19 cellular contexts compared by ENCODE assay signal in the genomic region with DNA sequence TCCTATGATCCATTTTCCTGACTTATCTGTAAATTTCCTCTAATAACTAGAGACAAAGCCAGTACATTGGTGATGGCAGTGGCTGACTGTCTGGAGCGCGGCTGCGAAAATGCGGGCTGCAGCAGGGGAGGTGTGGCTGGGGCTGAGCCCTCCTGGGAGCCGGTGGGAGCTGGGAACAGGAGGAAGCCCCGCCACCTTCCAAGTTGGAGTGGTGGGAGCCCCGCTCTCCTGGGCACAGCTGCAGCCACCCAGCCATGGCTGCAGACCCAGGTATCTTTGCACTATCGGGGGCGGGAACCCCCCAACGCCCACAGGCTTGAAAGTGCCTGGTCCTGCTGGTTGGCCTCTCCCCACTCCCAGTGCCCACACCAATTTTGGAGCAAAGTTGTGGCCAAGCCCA.
DNase-seq lines count a peak whose midpoint lies in the region; ATAC-seq, FAIRE-seq and TF ChIP-seq lines count a peak whose summit lies in the region.
"Had no signal": no experiment of that assay in that cellular context is flagged by ENCODE, and none has a peak within 500 bp of the region (broad histone marks: within the 10 kb centered on the region; RNA-seq: fewer than 3 reads in every experiment).

No MANE protein-coding gene starts in this region.

- ATAC-seq in upper lobe of right lung (peak; percentile 9), GM21576 (IDR thresholded peaks at IDR 0.05; ENCODE audit: unreplicated experiment) (no peak), GM18517 (IDR thresholded peaks at IDR 0.05; ENCODE audit: unreplicated experiment) (no peak)

- intact Hi-C loops in upper lobe of right lung (cut with DNase I): no loop called here

- WGBS in H1 (ENCODE audit: extremely low coverage in 1 of 2, insufficient coverage in 1 of 2, insufficient read length in 1 of 2, insufficient replicate concordance in 2 of 2, low coverage in 1 of 2, low lambda C conversion rate in 2 of 2, missing lambda C conversion rate in 1 of 2), 2 experiments: 100% methylated on average over 5 of the region's 10 CpGs; no CpG with 5 or more reads in 1 of the 2 experiments
- WGBS in neuronal stem cell (ENCODE audit: extremely low coverage in 2 of 2, insufficient read length in 2 of 2, insufficient replicate concordance in 1 of 2), 2 donors: no CpG with 5 or more reads among the region's 10 CpGs

- H3K56ac ChIP-seq in H1 (replicated peaks; ENCODE audit: insufficient read length, low read depth, low read length): no peak overlapping the region

- H3K9ac ChIP-seq in H1 (replicated peaks in 1 of 4; ENCODE audit: extremely low read depth in 1 of 4, low read depth in 3 of 4, low read length in 3 of 4) (no peak overlapping the region), neuronal stem cell (ENCODE audit: low read depth, low read length, poor library complexity) (no peak overlapping the region)
- H3K9ac ChIP-seq: BLaER1 treated with 17β-estradiol and CSF1 and Interleukin-3, amounts not matched to agents 10 nM and 100 nM; GM23248; SK-N-SH had no signal

- H3K36me3 ChIP-seq in H7 (replicated peaks; ENCODE audit: control insufficient read depth, insufficient read depth, low read length): no peaks in the 10 kb centered on the region
- H3K36me3 ChIP-seq in H1 (ENCODE audit: control insufficient read depth in 2 of 4, insufficient read depth in 4 of 4, low read length in 3 of 4): no peaks in the 10 kb centered on the region
- no peaks in the 10 kb centered on the region for H3K36me3 ChIP-seq in neuronal stem cell (replicated peaks in 1 of 2; ENCODE audit: control insufficient read depth in 2 of 2, insufficient read depth in 2 of 2, low read length in 2 of 2)
- H3K36me3 ChIP-seq in upper lobe of right lung: no peaks in the 10 kb centered on the region
- H3K36me3 ChIP-seq: BLaER1 treated with 17β-estradiol and CSF1 and Interleukin-3, amounts not matched to agents 10 nM and 100 nM had no signal

- H4K8ac ChIP-seq in H1 (ENCODE audit: extremely low read depth, insufficient read depth, low read length) (no peak overlapping the region), neuronal stem cell (ENCODE audit: low read depth, low read length) (no peak overlapping the region)

- TF ChIP-seq EP300 in H1 (IDR thresholded peaks at IDR 0.05; ENCODE audit: borderline replicate concordance in 1 of 2, low read depth in 2 of 2, low read length in 2 of 2): no peak

- no peak overlapping the region for H3K27ac ChIP-seq in H1 (ENCODE audit: low read depth, low read length)
- H3K27ac ChIP-seq in neuronal stem cell (replicated peaks; ENCODE audit: low read length): no peak overlapping the region
- no peak overlapping the region for H3K27ac ChIP-seq in upper lobe of right lung
- H3K27ac ChIP-seq: BLaER1 treated with 17β-estradiol and CSF1 and Interleukin-3, amounts not matched to agents 10 nM and 100 nM; GM23248 had no signal

- no peak overlapping the region for H2BK20ac ChIP-seq in H1 (ENCODE audit: low read length)

- H2AK5ac ChIP-seq in H1 (ENCODE audit: low read depth, low read length) (no peak overlapping the region), neuronal stem cell (ENCODE audit: low read depth, low read length) (peak overlapping the region; percentile 56)

- H3K4ac ChIP-seq in H1 (replicated peaks; ENCODE audit: insufficient read length, low read depth, low read length) (no peak overlapping the region), neuronal stem cell (ENCODE audit: low read length) (no peak overlapping the region)

- TF ChIP-seq POLR2A in H1 (IDR thresholded peaks at IDR 0.05; ENCODE audit: control extremely low read depth in 1 of 2, low read depth in 2 of 2, low read length in 2 of 2): no peak

- H2BK5ac ChIP-seq in H1 (ENCODE audit: low read depth, low read length) (no peak overlapping the region), neuronal stem cell (ENCODE audit: low read length) (no peak overlapping the region)

- no peak overlapping the region for H3K18ac ChIP-seq in H1 (ENCODE audit: extremely low read depth, low read length)
- no peak overlapping the region for H3K18ac ChIP-seq in neuronal stem cell (ENCODE audit: low read length)

- TF ChIP-seq CTCF in H1 (IDR thresholded peaks at IDR 0.05; ENCODE audit: control extremely low read depth in 1 of 3, insufficient read depth in 1 of 3, low read depth in 1 of 3, low read length in 3 of 3) (no peak), upper lobe of right lung (IDR thresholded peaks at IDR 0.05) (no peak)

- no peaks in the 10 kb centered on the region; a peak in 1 of 4 replicates for H3K9me3 ChIP-seq in H1 (ENCODE audit: insufficient read depth in 2 of 2, low read depth in 1 of 2, low read length in 1 of 2)
- no peaks in the 10 kb centered on the region for H3K9me3 ChIP-seq in neuronal stem cell (replicated peaks in 1 of 2; ENCODE audit: control insufficient read depth in 2 of 2, insufficient read depth in 1 of 2, low read depth in 1 of 2, low read length in 2 of 2)
- H3K9me3 ChIP-seq in upper lobe of right lung: no peaks in the 10 kb centered on the region
- H3K9me3 ChIP-seq: BLaER1 treated with 17β-estradiol and CSF1 and Interleukin-3, amounts not matched to agents 10 nM and 100 nM; SK-N-SH had no signal

- H3K23ac ChIP-seq in H1 (ENCODE audit: insufficient read length) (no peak overlapping the region), neuronal stem cell (ENCODE audit: low read depth, low read length, poor library complexity) (peak overlapping the region; percentile 85)

- H3K4me1 ChIP-seq in H1 (replicated peaks in 1 of 4; ENCODE audit: control insufficient read depth in 3 of 4, insufficient read depth in 4 of 4, low read length in 3 of 4) (no peaks in the 10 kb centered on the region), neuronal stem cell (ENCODE audit: control insufficient read depth in 2 of 2, insufficient read depth in 1 of 2, low read depth in 1 of 2, low read length in 2 of 2) (no peaks in the 10 kb centered on the region), upper lobe of right lung (no peaks in the 10 kb centered on the region)
- H3K4me1 ChIP-seq: BLaER1 treated with 17β-estradiol and CSF1 and Interleukin-3, amounts not matched to agents 10 nM and 100 nM had no signal

- FAIRE-seq in H1 (lab: Jason Lieb, UNC): no peak
- FAIRE-seq: GM12891 had no signal

- no peak overlapping the region for H4K5ac ChIP-seq in H1 (ENCODE audit: insufficient read length, low read depth, low read length)

- POLR2A ChIA-PET in H1 (lab: Charles Lee; ENCODE audit: partially characterized antibody): no interaction called here

- no peak overlapping the region for H2BK120ac ChIP-seq in H1 (replicated peaks; ENCODE audit: low read depth, low read length)
- no peak overlapping the region for H2BK120ac ChIP-seq in neuronal stem cell (ENCODE audit: low read depth, low read length)

- no peaks in the 10 kb centered on the region for H3K23me2 ChIP-seq in H1 (ENCODE audit: low read depth, low read length)

- no peak overlapping the region for H4K91ac ChIP-seq in H1 (replicated peaks; ENCODE audit: insufficient read length, low read length)
- H4K91ac ChIP-seq in neuronal stem cell (ENCODE audit: low read depth, low read length, poor library complexity): no peak overlapping the region

- H3K79me1 ChIP-seq in H1 (ENCODE audit: low read depth, low read length): no peaks in the 10 kb centered on the region
- no peaks in the 10 kb centered on the region for H3K79me1 ChIP-seq in neuronal stem cell (ENCODE audit: low read depth, low read length)

- H3K27me3 ChIP-seq in H7 (ENCODE audit: control insufficient read depth, insufficient read depth, low read length) (no peaks in the 10 kb centered on the region), H1 (replicated peaks in 1 of 4; ENCODE audit: control insufficient read depth in 3 of 4, extremely low read depth in 1 of 4, insufficient read depth in 3 of 4, low read length in 3 of 4) (no peaks in the 10 kb centered on the region), neuronal stem cell (ENCODE audit: control insufficient read depth in 3 of 3, insufficient read depth in 3 of 3, low read depth in 1 of 3, low read length in 3 of 3) (no peaks in the 10 kb centered on the region), upper lobe of right lung (no peaks in the 10 kb centered on the region)
- H3K27me3 ChIP-seq: BLaER1 treated with 17β-estradiol and CSF1 and Interleukin-3, amounts not matched to agents 10 nM and 100 nM had no signal

- H3K14ac ChIP-seq in H1 (ENCODE audit: insufficient read length) (no peak overlapping the region), neuronal stem cell (ENCODE audit: low read length) (no peak overlapping the region)

- H2AFZ ChIP-seq in H1 (ENCODE audit: low read length): no peak overlapping the region
- H2AFZ ChIP-seq in neuronal stem cell (ENCODE audit: low read length): no peak overlapping the region
- H2AFZ ChIP-seq: GM23248 had no signal

- no peak overlapping the region for H2BK15ac ChIP-seq in H1 (ENCODE audit: low read length)
- H2BK15ac ChIP-seq in neuronal stem cell (ENCODE audit: low read length): peak overlapping the region; percentile 37

- no peak for TF ChIP-seq RAD21 in H1 (IDR thresholded peaks at IDR 0.05 in 1 of 2, conservative IDR thresholded peaks at IDR 0.05 in 1 of 2; ENCODE audit: low read depth in 2 of 2, low read length in 2 of 2)

- peak; percentile 5 for DNase-seq in H7
- DNase-seq in H1 (ENCODE audit: low read depth in 1 of 2, low spot score in 2 of 2): no peak
- no peak for DNase-seq in neuronal stem cell (ENCODE audit: low spot score)
- peak; percentile 46 for DNase-seq in upper lobe of right lung
- DNase-seq in nucleus accumbens (lab: John Stamatoyannopoulos, UW): no peak
- DNase-seq: DMS53, GM23248, KBM-7, NCI-H1105 treated with DMSO at 0.1 percent for 48 hours, NCI-H1694, NCI-H2081 treated with DMSO at 0.1 percent for 48 hours, NCI-H510A, NCI-H748 treated with DMSO at 0.1 percent for 48 hours, SHP77 treated with DMSO at 0.1 percent for 48 hours, SK-N-SH had no signal

- H3K4me2 ChIP-seq in H1 (ENCODE audit: insufficient read depth in 1 of 2, low read depth in 2 of 2, low read length in 2 of 2) (no peak overlapping the region), neuronal stem cell (ENCODE audit: insufficient read depth, low read length, poor library complexity, severe bottlenecking) (no peak overlapping the region)
- H3K4me2 ChIP-seq: BLaER1 treated with 17β-estradiol and CSF1 and Interleukin-3, amounts not matched to agents 10 nM and 100 nM; SK-N-SH had no signal

- H3K79me2 ChIP-seq in H1 (ENCODE audit: control insufficient read depth in 1 of 2, insufficient read depth in 2 of 2, low read length in 2 of 2): no peaks in the 10 kb centered on the region

- H3K4me3 ChIP-seq in H7 (ENCODE audit: insufficient read depth, low read depth, low read length): no peak overlapping the region
- no peak overlapping the region for H3K4me3 ChIP-seq in H1 (ENCODE audit: extremely low read depth in 1 of 4, insufficient read depth in 2 of 4, low read depth in 3 of 4, low read length in 4 of 4)
- H3K4me3 ChIP-seq in neuronal stem cell (ENCODE audit: low read length in 2 of 2): no peak overlapping the region
- H3K4me3 ChIP-seq in upper lobe of right lung: no peak overlapping the region
- H3K4me3 ChIP-seq: BLaER1 treated with 17β-estradiol and CSF1 and Interleukin-3, amounts not matched to agents 10 nM and 100 nM; GM23248 had no signal

- CTCF ChIA-PET in H1 (lab: Charles Lee; ENCODE audit: partially characterized antibody): no interaction called here

- H2BK12ac ChIP-seq in H1 (ENCODE audit: low read depth, low read length) (no peak overlapping the region), neuronal stem cell (ENCODE audit: low read length) (no peak overlapping the region)

- H4K20me1 ChIP-seq in H1 (replicated peaks in 1 of 2; ENCODE audit: control insufficient read depth in 1 of 2, insufficient read depth in 2 of 2, low read length in 2 of 2): no peaks in the 10 kb centered on the region
- H4K20me1 ChIP-seq: BLaER1 treated with 17β-estradiol and CSF1 and Interleukin-3, amounts not matched to agents 10 nM and 100 nM had no signal

Comparison
In these comparisons a context has a peak if more than half of its experiments do, and no peak if none do; other contexts are left out.
1. DNase-seq: peak in H7 (single experiment) and upper lobe of right lung (single experiment); none in H1 (0 of 2), neuronal stem cell (single experiment) and nucleus accumbens (0 of 56).